ENCODE assay signal across 33 cellular contexts in the genomic region with DNA sequence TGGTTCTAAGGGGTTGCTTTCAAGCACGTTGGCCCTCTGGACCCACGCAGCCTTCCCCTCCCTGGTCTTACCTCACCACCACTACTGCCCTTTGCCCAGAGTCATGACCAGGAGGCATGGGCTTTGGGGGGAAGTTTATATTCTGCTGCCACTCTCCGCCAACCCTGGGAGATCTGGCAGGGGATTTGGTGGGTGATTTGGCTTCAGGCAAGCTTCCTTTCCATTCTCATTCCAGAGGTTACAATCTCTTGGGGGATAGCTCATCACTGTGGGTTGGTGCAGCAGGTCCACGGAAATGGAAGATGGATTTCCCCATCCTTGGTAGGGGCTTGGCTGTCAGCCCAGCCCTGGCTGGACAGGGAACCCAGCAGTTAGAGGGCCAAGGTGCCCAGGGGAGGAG. TPM values are rescaled to one million over a fixed set of nuclear protein-coding genes. Genes with fewer than 3 reads are reported as not detected.
"Had no signal": no experiment of that assay in that cellular context is flagged by ENCODE, and none has a peak within 500 bp of the region (broad histone marks: within the 10 kb centered on the region; RNA-seq: fewer than 3 reads in every experiment).

No MANE protein-coding gene starts in this region.

- DNase-seq: naive thymus-derived CD4-positive, alpha-beta T cell; natural killer cell; occipital lobe; ovary; posterior cingulate gyrus; psoas muscle; right cardiac atrium; spleen; stimulated activated CD4-positive, alpha-beta T cell treated with anti-CD3 and anti-CD28 coated beads, Interleukin-12 subunit alpha, Interleukin-12 subunit beta, amount 100 ng/mL, for 4 hours; stimulated activated CD4-positive, alpha-beta T cell treated with anti-CD3 and anti-CD28 coated beads, Interleukin-1b, Interleukin-23, amount 100 ng/mL, for 48 hours; stimulated activated CD4-positive, alpha-beta T cell treated with anti-CD3 and anti-CD28 coated beads, Interleukin-4, amount 100 ng/mL, for 1 hour; stimulated activated CD4-positive, alpha-beta T cell treated with anti-CD3 and anti-CD28 coated beads, Interleukin-4, amount 100 ng/mL, for 4 hours; stimulated activated CD8-positive, alpha-beta memory T cell treated with anti-CD3 and anti-CD28 coated beads, Interleukin-4, amount 100 ng/mL, for 48 hours; stimulated activated naive CD4-positive, alpha-beta T cell; stimulated activated naive CD8-positive, alpha-beta T cell treated with anti-CD3 and anti-CD28 coated beads, Interleukin-15, amount 100 ng/mL, for 72 hours; stimulated activated naive CD8-positive, alpha-beta T cell treated with anti-CD3 and anti-CD28 coated beads, Interleukin-15, Interleukin-2, amounts not matched to agents 100 U/mL and 50 U/mL, for 24 hours; substantia nigra; testis; tibial artery; transverse colon; upper lobe of left lung had no signal

- H2AFZ ChIP-seq: neural progenitor cell, parathyroid adenoma had no signal

- ATAC-seq: naive thymus-derived CD4-positive, alpha-beta T cell; natural killer cell; psoas muscle; right cardiac atrium; sciatic nerve; stimulated activated memory B cell treated with anti-CD40 and anti-IgM and Interleukin-4, amounts not matched to agents 10 μg/mL and 1 μg/mL and 100 μg/mL, for 72 hours; stimulated activated naive CD8-positive, alpha-beta T cell treated with anti-CD3 and anti-CD28 coated beads, Interleukin-15, amount 100 ng/mL, for 72 hours; stimulated activated naive CD8-positive, alpha-beta T cell treated with anti-CD3 and anti-CD28 coated beads, Interleukin-15, Interleukin-2, amounts not matched to agents 100 U/mL and 50 U/mL, for 24 hours had no signal

- H3K36me3 ChIP-seq: neural progenitor cell, ovary, spleen, suprapubic skin, tibial artery, transverse colon, upper lobe of left lung, vagina had no signal

- H3K27me3 ChIP-seq: neural progenitor cell, ovary, spleen, suprapubic skin, testis, tibial artery, transverse colon, upper lobe of left lung, vagina had no signal

- H3K4me3 ChIP-seq: neural progenitor cell, ovary, psoas muscle, skin epidermis, smooth muscle cell, spleen, suprapubic skin, testis, tibial artery, transverse colon, upper lobe of left lung, vagina had no signal

- H3K9ac ChIP-seq: neural progenitor cell, parathyroid adenoma had no signal

- H3K4me1 ChIP-seq: neural progenitor cell, parathyroid adenoma, psoas muscle, spleen, suprapubic skin, testis, tibial artery, transverse colon, upper lobe of left lung, vagina had no signal

- H3K9me3 ChIP-seq: ovary, psoas muscle, spleen, suprapubic skin, testis, tibial artery, transverse colon, upper lobe of left lung, vagina had no signal

- H3K4me2 ChIP-seq: neural progenitor cell, smooth muscle cell had no signal

- H3K79me2 ChIP-seq: parathyroid adenoma had no signal

- H3K27ac ChIP-seq: neural progenitor cell, ovary, parathyroid adenoma, psoas muscle, skin epidermis, spleen, suprapubic skin, testis, tibial artery, transverse colon, upper lobe of left lung, vagina had no signal

RNA-seq across cellular contexts. Expression of a gene that starts 6.3 kb away (rescaled TPM):
- total RNA-seq: naive thymus-derived CD4-positive, alpha-beta T cell; natural killer cell; osteoblast; renal cortical epithelial cell; sciatic nerve; smooth muscle cell; spleen; transverse colon; vagina had no signal
- polyA plus RNA-seq: naive thymus-derived CD4-positive, alpha-beta T cell; neural cell; ovary; right cardiac atrium; smooth muscle cell had no signal

RNA-seq across cellular contexts. Expression of a gene that starts 46.7 kb away (rescaled TPM):
- total RNA-seq: naive thymus-derived CD4-positive, alpha-beta T cell; natural killer cell; osteoblast; psoas muscle; renal cortical epithelial cell; right cardiac atrium; sciatic nerve; smooth muscle cell; spleen; suprapubic skin; transverse colon; ureter; vagina had no signal
- polyA plus RNA-seq: naive thymus-derived CD4-positive, alpha-beta T cell; right cardiac atrium; smooth muscle cell had no signal
